In genomic region chr14:41761204-41761603, GRCh38 we compare ENCODE assay signal across 34 cellular contexts.
"Had no signal": no experiment of that assay in that cellular context is flagged by ENCODE, and none has a peak within 500 bp of the region (broad histone marks: within the 10 kb centered on the region; RNA-seq: fewer than 3 reads in every experiment).

No MANE protein-coding gene starts in this region.

- DNase-seq: Kasumi-1, MG63, MM.1S, MV-4-11, NCI-H1048, NCI-H1092, NCI-H1092 treated with DMSO at 0.1 percent for 48 hours, NCI-H1105, NCI-H1105 treated with DMSO at 0.1 percent for 48 hours, NCI-H1417, NCI-H1417 treated with DMSO at 0.1 percent for 48 hours, NCI-H1436, NCI-H1436 treated with DMSO at 0.1 percent for 48 hours, NCI-H146, NCI-H1694, NCI-H1694 treated with DMSO at 0.1 percent for 48 hours, NCI-H187, NCI-H187 treated with DMSO at 0.1 percent for 48 hours, NCI-H1930, NCI-H2029, NCI-H2029 treated with DMSO at 0.1 percent for 48 hours, NCI-H2081, NCI-H2081 treated with DMSO at 0.1 percent for 48 hours, NCI-H2107, NCI-H2171, NCI-H2171 treated with DMSO at 0.1 percent for 48 hours, NCI-H2227 treated with DMSO at 0.1 percent for 48 hours, NCI-H226, NCI-H345, NCI-H446, NCI-H446 treated with DMSO at 0.1 percent for 48 hours, NCI-H510A, NCI-H510A treated with DMSO at 0.1 percent for 48 hours had no signal

- H3K27me3 ChIP-seq: MG63 had no signal

- H3K36me3 ChIP-seq: MG63 had no signal

- H3K27ac ChIP-seq: KMS-11 had no signal

- H3K9me3 ChIP-seq: MG63 had no signal

- H3K9ac ChIP-seq: KMS-11 had no signal

- H3K4me3 ChIP-seq: MG63 had no signal

- H3K4me2 ChIP-seq: KMS-11 had no signal
